ENCODE assay signal across 22 cellular contexts in genomic region chr2:241030883-241031282, GRCh38.
"Had no signal": no experiment of that assay in that cellular context is flagged by ENCODE, and none has a peak within 500 bp of the region (broad histone marks: within the 10 kb centered on the region; RNA-seq: fewer than 3 reads in every experiment).

No MANE protein-coding gene starts in this region.

- H3K27me3 Mint-ChIP-seq: activated naive CD8-positive, alpha-beta T cell treated with anti-CD3 and anti-CD28 coated beads, Interleukin-2, amount 50 U/mL, for 24 hours; T-helper 17 cell had no signal

- H3K27ac Mint-ChIP-seq: activated naive CD4-positive, alpha-beta T cell treated with anti-CD3 and anti-CD28 coated beads, Interleukin-2, amount 50 U/mL, for 72 hours; activated naive CD8-positive, alpha-beta T cell treated with anti-CD3 and anti-CD28 coated beads, Interleukin-2, amount 50 U/mL, for 24 hours; T-helper 17 cell; WTC11 had no signal

- ATAC-seq: activated naive CD4-positive, alpha-beta T cell treated with anti-CD3 and anti-CD28 coated beads, Interleukin-2, amount 50 U/mL, for 72 hours; activated naive CD8-positive, alpha-beta T cell treated with anti-CD3 and anti-CD28 coated beads, Interleukin-2, amount 50 U/mL, for 24 hours; activated T-cell treated with anti-CD3 and anti-CD28 coated beads, Interleukin-2, amount 50 U/mL, for 4 hours; body of pancreas; PC-3; T-helper 17 cell; WTC11 had no signal

- H3K27ac ChIP-seq: ascending aorta, body of pancreas, KMS-11 had no signal

- H3K4me1 ChIP-seq: ascending aorta, body of pancreas had no signal

- H3K4me3 ChIP-seq: ascending aorta, body of pancreas had no signal

- H3K27me3 ChIP-seq: ascending aorta, body of pancreas had no signal

- H3K9me3 ChIP-seq: body of pancreas had no signal

- H3K4me3 Mint-ChIP-seq: activated naive CD8-positive, alpha-beta T cell treated with anti-CD3 and anti-CD28 coated beads, Interleukin-2, amount 50 U/mL, for 24 hours; activated T-cell treated with anti-CD3 and anti-CD28 coated beads, Interleukin-2, amount 50 U/mL, for 4 hours; T-helper 17 cell; WTC11 had no signal

- DNase-seq: activated CD4-positive, alpha-beta T cell treated with anti-CD3 and anti-CD28 coated beads for 48 hours; activated CD4-positive, alpha-beta T cell treated with anti-CD3 and anti-CD28 coated beads, Interleukin-2, amount 50 U/mL, for 4 hours; activated CD4-positive, CD25-positive, alpha-beta regulatory T cell treated with anti-CD3 and anti-CD28 coated beads, Interleukin-2, amount 50 U/mL, for 72 hours; activated CD8-positive, alpha-beta memory T cell treated with anti-CD3 and anti-CD28 coated beads for 24 hours; activated effector memory CD4-positive, alpha-beta T cell treated with anti-CD3 and anti-CD28 coated beads, Interleukin-2, amount 50 U/mL, for 16 hours; activated naive CD4-positive, alpha-beta T cell treated with Interleukin-2 at 50 U/mL for 16 hours; activated naive CD8-positive, alpha-beta T cell treated with anti-CD3 and anti-CD28 coated beads, Interleukin-2, amount 50 U/mL, for 24 hours; activated T-cell treated with anti-CD3 and anti-CD28 coated beads, Interleukin-2, amount 50 U/mL, for 4 hours; amniotic stem cell; body of pancreas; central memory CD4-positive, alpha-beta T cell; NCI-H1092; NCI-H187; NCI-H82; PC-3; SIG-M5; T-helper 17 cell; T-helper 9 cell had no signal

- H3K4me2 ChIP-seq: KMS-11 had no signal

- H3K4me1 Mint-ChIP-seq: WTC11 had no signal

- H3K9ac ChIP-seq: KMS-11 had no signal
